ENCODE assay signal across 10 cellular contexts in genomic region chr17:10357768-10358167, GRCh38. TPM values are rescaled to one million over a fixed set of nuclear protein-coding genes. Genes with fewer than 3 reads are reported as not detected.
DNase-seq lines count a peak whose midpoint lies in the region; ATAC-seq, FAIRE-seq and TF ChIP-seq lines count a peak whose summit lies in the region.
"Had no signal": no experiment of that assay in that cellular context is flagged by ENCODE, and none has a peak within 500 bp of the region (broad histone marks: within the 10 kb centered on the region; RNA-seq: fewer than 3 reads in every experiment).

No MANE protein-coding gene starts in this region.

- H3K23ac ChIP-seq in H1 (ENCODE audit: insufficient read length), result no peak overlapping the region

- TF ChIP-seq RAD21 in SK-N-SH (IDR thresholded peaks at IDR 0.05; ENCODE audit: low read length) (no peak; the same call in 1 of the 2 replicates), H1 (IDR thresholded peaks at IDR 0.05 in 1 of 2, conservative IDR thresholded peaks at IDR 0.05 in 1 of 2; ENCODE audit: low read depth in 2 of 2, low read length in 2 of 2) (peak; percentile 60 to 64)

- no peak overlapping the region for H2BK12ac ChIP-seq in H1 (ENCODE audit: low read depth, low read length)

- H3K79me1 ChIP-seq in H1 (ENCODE audit: low read depth, low read length), result no peaks in the 10 kb centered on the region

- no peak overlapping the region for H3K4ac ChIP-seq in H1 (replicated peaks; ENCODE audit: insufficient read length, low read depth, low read length)

- no peaks in the 10 kb centered on the region for H3K79me2 ChIP-seq in SK-N-SH (ENCODE audit: insufficient read depth)
- no peaks in the 10 kb centered on the region for H3K79me2 ChIP-seq in Loucy (ENCODE audit: insufficient read depth, low read length)
- H3K79me2 ChIP-seq in H1 (ENCODE audit: control insufficient read depth in 1 of 2, insufficient read depth in 2 of 2, low read length in 2 of 2), result no peaks in the 10 kb centered on the region

- H3K27me3 ChIP-seq in SK-N-SH (ENCODE audit: insufficient read depth) (no peaks in the 10 kb centered on the region), Loucy (ENCODE audit: insufficient read depth, low read length, poor library complexity, severe bottlenecking) (no peaks in the 10 kb centered on the region), H1 (replicated peaks in 1 of 4; ENCODE audit: control insufficient read depth in 3 of 4, extremely low read depth in 1 of 4, insufficient read depth in 3 of 4, low read length in 3 of 4) (no peaks in the 10 kb centered on the region)

- DNase-seq in SK-N-SH (peak; percentile 27), H1 (ENCODE audit: low read depth in 1 of 2, low spot score in 2 of 2) (peak; percentile 19 to 80), DMS79 treated with DMSO at 0.1 percent for 48 hours (lab: John Stamatoyannopoulos, UW) (no peak), EL (no peak)
- peak; percentile 5 for DNase-seq in stimulated activated CD4-positive, alpha-beta T cell treated with anti-CD3 and anti-CD28 coated beads, Interleukin-1b, Interleukin-23, amount 100 ng/mL, for 48 hours

- TF ChIP-seq POLR2A in H1 (IDR thresholded peaks at IDR 0.05; ENCODE audit: control extremely low read depth in 1 of 2, low read depth in 2 of 2, low read length in 2 of 2), result no peak

- FAIRE-seq in H1 (lab: Jason Lieb, UNC), result peak; percentile 24

- POLR2A ChIA-PET in SK-N-SH (lab: Yijun Ruan, JAX) (no interaction called here), H1 (lab: Charles Lee; ENCODE audit: partially characterized antibody) (no interaction called here)

- no peak for ATAC-seq in SK-N-SH treated with all-trans-retinoic acid at 6 μM for 48 hours
- no peak for ATAC-seq in HG03460 (IDR thresholded peaks at IDR 0.05; ENCODE audit: unreplicated experiment)

- no peak overlapping the region for H2BK15ac ChIP-seq in H1 (ENCODE audit: low read length)

- no peak overlapping the region for H3K14ac ChIP-seq in H1 (ENCODE audit: insufficient read length)

- H2BK120ac ChIP-seq in H1 (replicated peaks; ENCODE audit: low read depth, low read length), result no peak overlapping the region

- H3K27ac ChIP-seq in SK-N-SH (ENCODE audit: low read depth in 2 of 2, low read length in 1 of 2), result no peak overlapping the region
- H3K27ac ChIP-seq in H1 (ENCODE audit: low read depth, low read length), result no peak overlapping the region
- H3K27ac ChIP-seq: neutrophil had no signal

- H3K23me2 ChIP-seq in H1 (ENCODE audit: low read depth, low read length), result no peaks in the 10 kb centered on the region

- no peak overlapping the region for H4K91ac ChIP-seq in H1 (replicated peaks; ENCODE audit: insufficient read length, low read length)

- TF ChIP-seq CTCF in SK-N-SH (IDR thresholded peaks at IDR 0.05) (peak; percentile 52), Loucy (conservative IDR thresholded peaks at IDR 0.05; ENCODE audit: low read length) (peak; percentile 84), H1 (IDR thresholded peaks at IDR 0.05; ENCODE audit: control extremely low read depth in 1 of 3, insufficient read depth in 1 of 3, low read depth in 1 of 3, low read length in 3 of 3) (peak; percentile 77 to 90 (median 83))

- no peak for TF ChIP-seq EP300 in SK-N-SH (IDR thresholded peaks at IDR 0.05; ENCODE audit: borderline replicate concordance in 1 of 2, low read depth in 1 of 2, low read length in 1 of 2)
- no peak for TF ChIP-seq EP300 in H1 (IDR thresholded peaks at IDR 0.05; ENCODE audit: borderline replicate concordance in 1 of 2, low read depth in 2 of 2, low read length in 2 of 2)

- no peaks in the 10 kb centered on the region for H3K36me3 ChIP-seq in SK-N-SH (replicated peaks in 1 of 2; ENCODE audit: control insufficient read depth in 1 of 2, insufficient read depth in 2 of 2, low read length in 1 of 2)
- no peaks in the 10 kb centered on the region for H3K36me3 ChIP-seq in Loucy (ENCODE audit: insufficient read depth, low read length)
- no peaks in the 10 kb centered on the region for H3K36me3 ChIP-seq in H1 (ENCODE audit: control insufficient read depth in 2 of 4, insufficient read depth in 4 of 4, low read length in 3 of 4)
- H3K36me3 ChIP-seq: neutrophil had no signal

- no peak overlapping the region for H3K18ac ChIP-seq in H1 (ENCODE audit: extremely low read depth, low read length)

- H3K56ac ChIP-seq in H1 (replicated peaks; ENCODE audit: insufficient read length, low read depth, low read length), result no peak overlapping the region

- H2AK5ac ChIP-seq in H1 (ENCODE audit: low read depth, low read length), result no peak overlapping the region

- no peaks in the 10 kb centered on the region for H3F3A ChIP-seq in SK-N-SH (replicated peaks; ENCODE audit: insufficient read depth)
- H3F3A ChIP-seq in Loucy (ENCODE audit: low read depth), result no peaks in the 10 kb centered on the region

- no peak overlapping the region for H2BK20ac ChIP-seq in H1 (ENCODE audit: low read length)

- H4K20me1 ChIP-seq in SK-N-SH (ENCODE audit: insufficient read depth) (no peaks in the 10 kb centered on the region), Loucy (ENCODE audit: insufficient read depth, low read length, poor library complexity, severe bottlenecking) (no peaks in the 10 kb centered on the region), H1 (replicated peaks in 1 of 2; ENCODE audit: control insufficient read depth in 1 of 2, insufficient read depth in 2 of 2, low read length in 2 of 2) (no peaks in the 10 kb centered on the region)

- H3K9me3 ChIP-seq in SK-N-SH (no peaks in the 10 kb centered on the region), Loucy (ENCODE audit: insufficient read depth, low read depth, low read length) (no peaks in the 10 kb centered on the region), H1 (ENCODE audit: insufficient read depth in 2 of 2, low read depth in 1 of 2, low read length in 1 of 2) (0 out of 4 replicates have a peak, but pooled peaks cover 0 to 2% of the 10 kb centered on the region in 2 experiments)
- H3K9me3 ChIP-seq: neutrophil had no signal

- no peak overlapping the region for H4K5ac ChIP-seq in H1 (ENCODE audit: insufficient read length, low read depth, low read length)

- H4K8ac ChIP-seq in H1 (ENCODE audit: extremely low read depth, insufficient read depth, low read length), result no peak overlapping the region

- no peak overlapping the region for H2AFZ ChIP-seq in SK-N-SH (ENCODE audit: low read depth)
- no peak overlapping the region for H2AFZ ChIP-seq in Loucy (ENCODE audit: low read length)
- H2AFZ ChIP-seq in H1 (ENCODE audit: low read length), result no peak overlapping the region

- H2BK5ac ChIP-seq in H1 (ENCODE audit: low read depth, low read length), result no peak overlapping the region

- H3K4me3 ChIP-seq in SK-N-SH (ENCODE audit: low read depth in 2 of 2, low read length in 1 of 2) (no peak overlapping the region), Loucy (ENCODE audit: low read length, poor library complexity, severe bottlenecking) (no peak overlapping the region), H1 (ENCODE audit: extremely low read depth in 1 of 4, insufficient read depth in 2 of 4, low read depth in 3 of 4, low read length in 4 of 4) (no peak overlapping the region)

- H3K9ac ChIP-seq in SK-N-SH (no peak overlapping the region), Loucy (ENCODE audit: low read depth, low read length, poor library complexity, severe bottlenecking) (no peak overlapping the region), H1 (replicated peaks in 1 of 4; ENCODE audit: extremely low read depth in 1 of 4, low read depth in 3 of 4, low read length in 3 of 4) (no peak overlapping the region)

- 16% methylated on average over 4 of the region's 4 CpGs for WGBS in SK-N-SH (ENCODE audit: low lambda C conversion rate)
- WGBS in H1 (ENCODE audit: extremely low coverage in 1 of 2, insufficient coverage in 1 of 2, insufficient read length in 1 of 2, insufficient replicate concordance in 2 of 2, low coverage in 1 of 2, low lambda C conversion rate in 2 of 2, missing lambda C conversion rate in 1 of 2), 2 experiments, result 24% methylated on average over 4 of the region's 4 CpGs; no CpG with 5 or more reads in 1 of the 2 experiments

- H3K4me1 ChIP-seq in SK-N-SH (ENCODE audit: control insufficient read depth in 1 of 2, insufficient read depth in 2 of 2, low read depth in 1 of 2, low read length in 1 of 2) (no peaks in the 10 kb centered on the region), Loucy (ENCODE audit: insufficient read depth, low read length, poor library complexity, severe bottlenecking) (no peaks in the 10 kb centered on the region), H1 (replicated peaks in 1 of 4; ENCODE audit: control insufficient read depth in 3 of 4, insufficient read depth in 4 of 4, low read length in 3 of 4) (no peaks in the 10 kb centered on the region)

- no peak overlapping the region for H3K4me2 ChIP-seq in SK-N-SH
- H3K4me2 ChIP-seq in Loucy (ENCODE audit: low read depth, low read length, poor library complexity, severe bottlenecking), result no peak overlapping the region
- no peak overlapping the region for H3K4me2 ChIP-seq in H1 (ENCODE audit: insufficient read depth in 1 of 2, low read depth in 2 of 2, low read length in 2 of 2)

- no peaks in the 10 kb centered on the region for H3K9me2 ChIP-seq in SK-N-SH
- H3K9me2 ChIP-seq in Loucy (replicated peaks; ENCODE audit: low read depth, low read length), result no peaks in the 10 kb centered on the region

- CTCF ChIA-PET in SK-N-SH (lab: Yijun Ruan, JAX), result interaction anchor here (1.0 kb wide), 1 partner anchor 10 kb away, joined by 3 read pairs; no protein-coding TSS in a partner anchor
- CTCF ChIA-PET in H1 (lab: Charles Lee; ENCODE audit: partially characterized antibody), result interaction anchor here (0.6 to 4.3 kb wide), 20 partner anchors 9 to 259 kb away, joined by 3 to 32 read pairs (median 4); no protein-coding TSS in a partner anchor

TF ChIP-seq in SK-N-SH treated with all-trans-retinoic acid at 6 μM for 48 hours, 23 proteins besides CTCF, POLR2A, EP300 and RAD21 (continues in another document):
- TF ChIP-seq RARB (CRISPR knock-in tag; IDR thresholded peaks at IDR 0.05), result no peak
- no peak for TF ChIP-seq CSDC2 (CRISPR knock-in tag; IDR thresholded peaks at IDR 0.05)
- TF ChIP-seq SNAI2 (CRISPR knock-in tag; IDR thresholded peaks at IDR 0.05), result no peak

TF ChIP-seq in H1, 55 proteins besides CTCF, POLR2A, EP300 and RAD21 (continues in another document):
- no peak for TF ChIP-seq TAF1 (IDR thresholded peaks at IDR 0.05; ENCODE audit: low read depth, low read length)
- 0 out of 2 replicates have a peak, but pooled peaks have one; percentile 48 for TF ChIP-seq YY1 (IDR thresholded peaks at IDR 0.05; ENCODE audit: low read depth, low read length)

RNA-seq across cellular contexts. Expression of gene MYH13, which starts 15.0 kb away (rescaled TPM):
- not detected in 2 replicates for polyA plus RNA-seq in SK-N-SH (2012; rRNA removed)
- polyA plus RNA-seq in SK-N-SH (2012; cell fraction: cytosol; rRNA removed), result not detected in 2 replicates
- not detected in 2 replicates for polyA plus RNA-seq in SK-N-SH (2012; cell fraction: nucleus; rRNA removed)
- total RNA-seq in H1 (2021; fragmentation: NEBNext Ultra II Directional; extraction: Animal tissue kit (Norgen Biotek cat#: 25700)), result not detected in 2 replicates
- polyA plus RNA-seq in H1 (2011; rRNA removed), result not detected in 2 replicates
- not detected for polyA plus RNA-seq in H1 (2011; cell fraction: cytosol; rRNA removed)
- polyA plus RNA-seq in H1 (2011; cell fraction: nucleus; rRNA removed), result not detected
- polyA plus RNA-seq in H1 (2012, experiment 1 of 2), result not detected in 4 replicates
- not detected for polyA plus RNA-seq in H1 (2012, experiment 2 of 2)
- not detected for polyA plus RNA-seq in H1 (2013, experiment 1 of 2)
- polyA plus RNA-seq in H1 (2013, experiment 2 of 2), result 0.02 TPM
- not detected in 2 replicates for polyA minus RNA-seq in H1 (2011; rRNA and poly(A)+ RNA removed)
- not detected for polyA minus RNA-seq in H1 (2011; cell fraction: cytosol; rRNA and poly(A)+ RNA removed)
- not detected for polyA minus RNA-seq in H1 (2011; cell fraction: nucleus; rRNA and poly(A)+ RNA removed)
- polyA plus RNA-seq: CD14-positive monocyte had no signal

Comparison
In these comparisons a context has a peak if more than half of its experiments do, and no peak if none do; other contexts are left out.
1. DNase-seq: peak in SK-N-SH (single experiment), H1 (2 of 2) and stimulated activated CD4-positive, alpha-beta T cell treated with anti-CD3 and anti-CD28 coated beads, Interleukin-1b, Interleukin-23, amount 100 ng/mL, for 48 hours (single experiment); none in DMS79 treated with DMSO at 0.1 percent for 48 hours (single experiment) and EL (single experiment).
2. Of the 17 proteins assayed by ChIP-seq in both H1 and SK-N-SH: peak only in H1: RAD21 and YY1; only in SK-N-SH: none; in both: CTCF; in neither: 14.
3. Peak in every context shown above with its lines, with median percentiles within 50 percentile points of each other: CTCF ChIP-seq.